ENCODE assay signal across 7 cellular contexts in genomic region chr1:154972517-154973343, GRCh38. TPM values are rescaled to one million over a fixed set of nuclear protein-coding genes. Genes with fewer than 3 reads are reported as not detected.
DNase-seq lines count a peak whose midpoint lies in the region; ATAC-seq, FAIRE-seq and TF ChIP-seq lines count a peak whose summit lies in the region.

No MANE protein-coding gene starts in this region.

- H3K27ac ChIP-seq in esophagus muscularis mucosa (replicated peaks in 1 of 4), result peak overlapping the region; percentile 96 to 98 (median 96)

- peaks cover 0 to 23% (median 0%) of the 10 kb centered on the region in 3 donors for H3K36me3 Mint-ChIP-seq in naive thymus-derived CD8-positive, alpha-beta T cell

- peak overlapping the region; percentile 63 to 77 (median 70) for H3K4me3 ChIP-seq in esophagus muscularis mucosa

- no peak for ATAC-seq in naive thymus-derived CD8-positive, alpha-beta T cell
- ATAC-seq in HG03457 (IDR thresholded peaks at IDR 0.05; ENCODE audit: unreplicated experiment) (no peak), GM19351 (IDR thresholded peaks at IDR 0.05; ENCODE audit: unreplicated experiment) (no peak)

- POLR2A ChIA-PET in naive thymus-derived CD8-positive, alpha-beta T cell (lab: Charles Lee), result interaction anchor here (0.6 to 7.5 kb wide), 13 partner anchors 10 to 736 kb away, joined by 3 to 85 read pairs (median 19); partner anchors contain the start of genes ADAM15, FLAD1, PBXIP1 and PMVK

- peak; percentile 71 for DNase-seq in H54 (ENCODE audit: insufficient read length, low spot score)
- DNase-seq in SHP77 treated with DMSO at 0.1 percent for 48 hours (lab: John Stamatoyannopoulos, UW), result peak; percentile 36
- no peak for DNase-seq in esophagus muscularis mucosa (ENCODE audit: extremely low spot score)
- DNase-seq in naive thymus-derived CD8-positive, alpha-beta T cell, result peak in 1 of 10 donors; percentile 20
- no peak for DNase-seq in NCI-H2171 treated with DMSO at 0.1 percent for 48 hours (lab: John Stamatoyannopoulos, UW)

- TF ChIP-seq POLR2A in H54 (IDR thresholded peaks at IDR 0.05; ENCODE audit: low read depth, low read length), result peak; percentile 38; the same call in 1 of the 2 replicates
- no peak for TF ChIP-seq POLR2A in esophagus muscularis mucosa (IDR thresholded peaks at IDR 0.05; ENCODE audit: low read depth)

- intact Hi-C loops in esophagus muscularis mucosa (cut with DNase I), result no loop called here

- H3K4me1 ChIP-seq in esophagus muscularis mucosa, result peaks cover 55 to 72% (median 68%) of the 10 kb centered on the region in 4 donors

- H3K4me1 Mint-ChIP-seq in naive thymus-derived CD8-positive, alpha-beta T cell, result peaks cover 19 to 34% (median 34%) of the 10 kb centered on the region in 4 donors

- H3K27ac Mint-ChIP-seq in naive thymus-derived CD8-positive, alpha-beta T cell, result peak overlapping the region in 7 of 10 donors; percentile 53 to 89 (median 84)

- no peaks in the 10 kb centered on the region for H3K27me3 Mint-ChIP-seq in naive thymus-derived CD8-positive, alpha-beta T cell

- no peaks in the 10 kb centered on the region for H3K27me3 ChIP-seq in esophagus muscularis mucosa

- no peaks in the 10 kb centered on the region for H3K9me3 Mint-ChIP-seq in naive thymus-derived CD8-positive, alpha-beta T cell

- no peak for FAIRE-seq in H54 (lab: Jason Lieb, UNC)

- WGBS in esophagus muscularis mucosa, result 38% methylated on average over 18 of the region's 18 CpGs

- TF ChIP-seq CTCF in esophagus muscularis mucosa (IDR thresholded peaks at IDR 0.05), result no peak

- H3K4me3 Mint-ChIP-seq in naive thymus-derived CD8-positive, alpha-beta T cell, result peak overlapping the region in 1 of 10 donors; percentile 74

- TF ChIP-seq EP300 in esophagus muscularis mucosa (IDR thresholded peaks at IDR 0.05), result peak; percentile 79

- H3K9me3 ChIP-seq in esophagus muscularis mucosa, result no peaks in the 10 kb centered on the region

- H3K36me3 ChIP-seq in esophagus muscularis mucosa, result peaks cover 0 to 17% (median 9%) of the 10 kb centered on the region in 4 donors

RNA-seq across cellular contexts. Expression of gene CKS1B, which starts 1.8 kb away (rescaled TPM):
- total RNA-seq in esophagus muscularis mucosa, result 10 to 100 TPM; 11.6 to 21.5 (median 18.8) TPM
- 10 to 100 TPM; 11.1 to 11.7 TPM for total RNA-seq in naive thymus-derived CD8-positive, alpha-beta T cell
- polyA plus RNA-seq in naive thymus-derived CD8-positive, alpha-beta T cell, result 10 to 100 TPM; 58.0 to 66.6 (median 63.0) TPM

RNA-seq across cellular contexts. Expression of gene SHC1, which starts 2.2 kb away (rescaled TPM):
- total RNA-seq in esophagus muscularis mucosa, result 100 to 1,000 TPM in 1 of 4 donors, 10 to 100 TPM in 3; 60.6 to 101 (median 93.4) TPM
- total RNA-seq in naive thymus-derived CD8-positive, alpha-beta T cell, result 10 to 100 TPM; 60.7 to 68.5 TPM
- 10 to 100 TPM; 22.6 to 27.4 (median 24.4) TPM for polyA plus RNA-seq in naive thymus-derived CD8-positive, alpha-beta T cell

RNA-seq across cellular contexts. Expression of gene FLAD1, which starts 10.4 kb away (rescaled TPM):
- 10 to 100 TPM; 19.5 to 29.6 (median 23.0) TPM for total RNA-seq in esophagus muscularis mucosa
- total RNA-seq in naive thymus-derived CD8-positive, alpha-beta T cell, result 10 to 100 TPM; 46.6 to 46.8 TPM
- 10 to 100 TPM; 30.9 to 41.8 (median 31.9) TPM for polyA plus RNA-seq in naive thymus-derived CD8-positive, alpha-beta T cell

RNA-seq across cellular contexts. Expression of gene PYGO2, which starts 11.1 kb away (rescaled TPM):
- 10 to 100 TPM; 20.2 to 35.3 (median 27.7) TPM for total RNA-seq in esophagus muscularis mucosa
- 10 to 100 TPM; 55.6 to 57.3 TPM for total RNA-seq in naive thymus-derived CD8-positive, alpha-beta T cell
- 10 to 100 TPM; 21.5 to 50.8 (median 35.8) TPM for polyA plus RNA-seq in naive thymus-derived CD8-positive, alpha-beta T cell

RNA-seq across cellular contexts. Expression of gene PBXIP1, which starts 16.8 kb away (rescaled TPM):
- 100 to 1,000 TPM; 192 to 309 (median 238) TPM for total RNA-seq in esophagus muscularis mucosa
- total RNA-seq in naive thymus-derived CD8-positive, alpha-beta T cell, result 100 to 1,000 TPM; 317 to 319 TPM
- 100 to 1,000 TPM; 182 to 239 (median 183) TPM for polyA plus RNA-seq in naive thymus-derived CD8-positive, alpha-beta T cell

Comparison
In these comparisons a context has a peak if more than half of its experiments do, and no peak if none do; other contexts are left out.
1. DNase-seq: peak in H54 (single experiment) and SHP77 treated with DMSO at 0.1 percent for 48 hours (single experiment); none in esophagus muscularis mucosa (single experiment) and NCI-H2171 treated with DMSO at 0.1 percent for 48 hours (single experiment).